Comparison of ENCODE assay signal across 24 cellular contexts in genomic region chr12:82838123-82838522, GRCh38.
DNase-seq lines count a peak whose midpoint lies in the region; ATAC-seq and TF ChIP-seq lines count a peak whose summit lies in the region.
"Had no signal": no experiment of that assay in that cellular context is flagged by ENCODE, and none has a peak within 500 bp of the region (broad histone marks: within the 10 kb centered on the region; RNA-seq: fewer than 3 reads in every experiment).

No MANE protein-coding gene starts in this region.

- H3K9me3 ChIP-seq in neural progenitor cell (ENCODE audit: low read depth) (no peaks in the 10 kb centered on the region), psoas muscle (no peaks in the 10 kb centered on the region), mucosa of descending colon (no peaks in the 10 kb centered on the region)
- H3K9me3 ChIP-seq: BLaER1, SJSA1 had no signal

- no peaks in the 10 kb centered on the region for H4K20me1 ChIP-seq in neural progenitor cell (ENCODE audit: low read depth)
- H4K20me1 ChIP-seq: BLaER1 had no signal

- DNase-seq in COLO829 (ENCODE audit: low spot score) (peak; percentile 62), glutamatergic neuron (no peak), neural progenitor cell (ENCODE audit: low spot score) (no peak), psoas muscle (no peak), mucosa of descending colon (no peak)
- no peak for DNase-seq in activated naive CD8-positive, alpha-beta T cell treated with anti-CD3 and anti-CD28 coated beads for 36 hours
- DNase-seq: ACHN; activated CD4-positive, alpha-beta memory T cell treated with anti-CD3 and anti-CD28 coated beads for 36 hours; activated CD8-positive, alpha-beta memory T cell treated with anti-CD3 and anti-CD28 coated beads, Interleukin-2, amount 50 U/mL, for 4 hours; activated naive CD8-positive, alpha-beta T cell treated with anti-CD3 and anti-CD28 coated beads, Interleukin-2, amount 10 ng/mL, durations not matched to agents 7 days and 5 days; DMS53; NCI-H1105; NCI-H187 treated with DMSO at 0.1 percent for 48 hours; NCI-H2227 treated with DMSO at 0.1 percent for 48 hours; NCI-H526 treated with DMSO at 0.1 percent for 48 hours; T-cell had no signal

- WGBS in psoas muscle, 3 donors = 27 to 56% (median 36%) methylated on average over 1 of the region's 1 CpG

- H3K36me3 Mint-ChIP-seq in activated T-helper 17 cell treated with anti-CD3 and anti-CD28 coated beads, Interleukin-2, amount 50 U/mL, for 72 hours (ENCODE audit: low read depth) = no peaks in the 10 kb centered on the region
- no peaks in the 10 kb centered on the region for H3K36me3 Mint-ChIP-seq in glutamatergic neuron (ENCODE audit: unreplicated experiment)
- H3K36me3 Mint-ChIP-seq in neural progenitor cell = peaks cover 2% of the 10 kb centered on the region
- no peaks in the 10 kb centered on the region for H3K36me3 Mint-ChIP-seq in activated naive CD8-positive, alpha-beta T cell treated with anti-CD3 and anti-CD28 coated beads for 36 hours
- H3K36me3 Mint-ChIP-seq: activated CD4-positive, alpha-beta memory T cell treated with anti-CD3 and anti-CD28 coated beads for 36 hours; activated naive CD8-positive, alpha-beta T cell treated with anti-CD3 and anti-CD28 coated beads, Interleukin-2, amount 10 ng/mL, durations not matched to agents 7 days and 5 days; memory B cell had no signal

- H3K27me3 ChIP-seq in neural progenitor cell (no peaks in the 10 kb centered on the region), psoas muscle (ENCODE audit: insufficient read depth in 3 of 3, low read length in 2 of 3) (no peaks in the 10 kb centered on the region)
- H3K27me3 ChIP-seq: BLaER1, SJSA1 had no signal

- H3K4me1 Mint-ChIP-seq in activated T-helper 17 cell treated with anti-CD3 and anti-CD28 coated beads, Interleukin-2, amount 50 U/mL, for 72 hours = no peaks in the 10 kb centered on the region
- peaks cover 46% of the 10 kb centered on the region for H3K4me1 Mint-ChIP-seq in glutamatergic neuron (ENCODE audit: low read depth, unreplicated experiment)
- H3K4me1 Mint-ChIP-seq in neural progenitor cell = no peaks in the 10 kb centered on the region
- no peaks in the 10 kb centered on the region for H3K4me1 Mint-ChIP-seq in activated naive CD8-positive, alpha-beta T cell treated with anti-CD3 and anti-CD28 coated beads for 36 hours
- H3K4me1 Mint-ChIP-seq: activated naive CD8-positive, alpha-beta T cell treated with anti-CD3 and anti-CD28 coated beads, Interleukin-2, amount 10 ng/mL, durations not matched to agents 7 days and 5 days; memory B cell; T-cell had no signal

- no peak overlapping the region for H3K27ac Mint-ChIP-seq in activated T-helper 17 cell treated with anti-CD3 and anti-CD28 coated beads, Interleukin-2, amount 50 U/mL, for 72 hours
- H3K27ac Mint-ChIP-seq in glutamatergic neuron (ENCODE audit: unreplicated experiment) (peak overlapping the region; percentile 59), neural progenitor cell (peak overlapping the region; percentile 14)
- no peak overlapping the region for H3K27ac Mint-ChIP-seq in activated naive CD8-positive, alpha-beta T cell treated with anti-CD3 and anti-CD28 coated beads for 36 hours
- H3K27ac Mint-ChIP-seq: activated CD4-positive, alpha-beta memory T cell treated with anti-CD3 and anti-CD28 coated beads for 36 hours; activated naive CD8-positive, alpha-beta T cell treated with anti-CD3 and anti-CD28 coated beads, Interleukin-2, amount 10 ng/mL, durations not matched to agents 7 days and 5 days; activated T-helper 2 cell treated with anti-CD3 and anti-CD28 coated beads, Interferon-gamma antibody, Interleukin-2, Interleukin-4, amounts not matched to agents 10 μg/mL and 5 μg/mL and 100 μg/mL, durations not matched to agents 14 hours and 24 hours and 36 hours; memory B cell; T-cell; type B pancreatic cell had no signal

- no peak overlapping the region for H3K4me2 ChIP-seq in neural progenitor cell
- H3K4me2 ChIP-seq: BLaER1 had no signal

- no peak overlapping the region for H3K4me3 Mint-ChIP-seq in activated T-helper 17 cell treated with anti-CD3 and anti-CD28 coated beads, Interleukin-2, amount 50 U/mL, for 72 hours
- H3K4me3 Mint-ChIP-seq in glutamatergic neuron (ENCODE audit: unreplicated experiment) (peak overlapping the region; percentile 64), neural progenitor cell (no peak overlapping the region)
- no peak overlapping the region for H3K4me3 Mint-ChIP-seq in activated naive CD8-positive, alpha-beta T cell treated with anti-CD3 and anti-CD28 coated beads for 36 hours
- H3K4me3 Mint-ChIP-seq: activated CD4-positive, alpha-beta memory T cell treated with anti-CD3 and anti-CD28 coated beads for 36 hours; activated naive CD8-positive, alpha-beta T cell treated with anti-CD3 and anti-CD28 coated beads, Interleukin-2, amount 10 ng/mL, durations not matched to agents 7 days and 5 days; memory B cell; T-cell; type B pancreatic cell had no signal

- H2AFZ ChIP-seq in neural progenitor cell (replicated peaks) = no peak overlapping the region

- H3K27me3 Mint-ChIP-seq in activated T-helper 17 cell treated with anti-CD3 and anti-CD28 coated beads, Interleukin-2, amount 50 U/mL, for 72 hours = no peaks in the 10 kb centered on the region
- H3K27me3 Mint-ChIP-seq in glutamatergic neuron (ENCODE audit: unreplicated experiment) (peaks cover 5% of the 10 kb centered on the region), neural progenitor cell (ENCODE audit: insufficient read depth, low read depth) (no peaks in the 10 kb centered on the region)
- no peaks in the 10 kb centered on the region for H3K27me3 Mint-ChIP-seq in activated naive CD8-positive, alpha-beta T cell treated with anti-CD3 and anti-CD28 coated beads for 36 hours
- H3K27me3 Mint-ChIP-seq: activated CD4-positive, alpha-beta memory T cell treated with anti-CD3 and anti-CD28 coated beads for 36 hours; activated naive CD8-positive, alpha-beta T cell treated with anti-CD3 and anti-CD28 coated beads, Interleukin-2, amount 10 ng/mL, durations not matched to agents 7 days and 5 days; memory B cell; T-cell; type B pancreatic cell had no signal

- peaks cover 4% of the 10 kb centered on the region for H3K4me1 ChIP-seq in neural progenitor cell
- no peaks in the 10 kb centered on the region for H3K4me1 ChIP-seq in psoas muscle
- no peaks in the 10 kb centered on the region for H3K4me1 ChIP-seq in mucosa of descending colon (ENCODE audit: low read depth)
- H3K4me1 ChIP-seq: BLaER1, SJSA1 had no signal

- no peaks in the 10 kb centered on the region for H3K9me3 Mint-ChIP-seq in activated T-helper 17 cell treated with anti-CD3 and anti-CD28 coated beads, Interleukin-2, amount 50 U/mL, for 72 hours
- peaks cover 7% of the 10 kb centered on the region for H3K9me3 Mint-ChIP-seq in glutamatergic neuron (ENCODE audit: unreplicated experiment)
- no peaks in the 10 kb centered on the region for H3K9me3 Mint-ChIP-seq in neural progenitor cell
- H3K9me3 Mint-ChIP-seq in activated naive CD8-positive, alpha-beta T cell treated with anti-CD3 and anti-CD28 coated beads for 36 hours = no peaks in the 10 kb centered on the region
- H3K9me3 Mint-ChIP-seq: activated CD4-positive, alpha-beta memory T cell treated with anti-CD3 and anti-CD28 coated beads for 36 hours; activated naive CD8-positive, alpha-beta T cell treated with anti-CD3 and anti-CD28 coated beads, Interleukin-2, amount 10 ng/mL, durations not matched to agents 7 days and 5 days; activated T-helper 2 cell treated with anti-CD3 and anti-CD28 coated beads, Interferon-gamma antibody, Interleukin-2, Interleukin-4, amounts not matched to agents 10 μg/mL and 5 μg/mL and 100 μg/mL, durations not matched to agents 14 hours and 24 hours and 36 hours; memory B cell; T-cell; type B pancreatic cell had no signal

- no peaks in the 10 kb centered on the region for H3F3A ChIP-seq in neural progenitor cell (ENCODE audit: low read depth)

- H3K79me2 ChIP-seq in neural progenitor cell (ENCODE audit: low read depth) = no peaks in the 10 kb centered on the region

- no peak overlapping the region for H3K9ac ChIP-seq in neural progenitor cell
- H3K9ac ChIP-seq: BLaER1 had no signal

- peak; percentile 58 for ATAC-seq in activated T-helper 17 cell treated with anti-CD3 and anti-CD28 coated beads, Interleukin-2, amount 50 U/mL, for 72 hours (replicated peaks)
- no peak for ATAC-seq in psoas muscle
- no peak for ATAC-seq in HG02840 (IDR thresholded peaks at IDR 0.05; ENCODE audit: low FRiP score, unreplicated experiment)
- no peak for ATAC-seq in mucosa of descending colon
- ATAC-seq: Panc1, T-cell had no signal

- no peaks in the 10 kb centered on the region for H3K36me3 ChIP-seq in neural progenitor cell
- H3K36me3 ChIP-seq in psoas muscle (ENCODE audit: insufficient read depth in 1 of 2, low read depth in 1 of 2) = no peaks in the 10 kb centered on the region
- no peaks in the 10 kb centered on the region for H3K36me3 ChIP-seq in mucosa of descending colon (ENCODE audit: low read depth)
- H3K36me3 ChIP-seq: BLaER1, SJSA1 had no signal

- H3K27ac ChIP-seq in neural progenitor cell (no peak overlapping the region), psoas muscle (no peak overlapping the region)
- H3K27ac ChIP-seq: BLaER1, SJSA1 had no signal

- no peak for TF ChIP-seq CTCF in glutamatergic neuron (IDR thresholded peaks at IDR 0.05; ENCODE audit: partially characterized antibody, unreplicated experiment)
- TF ChIP-seq CTCF in neural progenitor cell (IDR thresholded peaks at IDR 0.05) = no peak
- no peak for TF ChIP-seq CTCF in psoas muscle (IDR thresholded peaks at IDR 0.05)
- TF ChIP-seq CTCF in mucosa of descending colon (IDR thresholded peaks at IDR 0.05) = no peak

- intact Hi-C loops in psoas muscle (cut with DNase I) = no loop called here
- intact Hi-C loops in mucosa of descending colon (cut with DNase I, micrococcal nuclease) = no loop called here

- H3K4me3 ChIP-seq in neural progenitor cell = no peak overlapping the region
- H3K4me3 ChIP-seq in psoas muscle = no peak overlapping the region
- no peak overlapping the region for H3K4me3 ChIP-seq in mucosa of descending colon
- H3K4me3 ChIP-seq: BLaER1, SJSA1 had no signal

Comparison
In these comparisons a context has a peak if more than half of its experiments do, and no peak if none do; other contexts are left out.
1. H3K27ac Mint-ChIP-seq: peak in glutamatergic neuron (single experiment) and neural progenitor cell (single experiment); none in activated T-helper 17 cell treated with anti-CD3 and anti-CD28 coated beads, Interleukin-2, amount 50 U/mL, for 72 hours (single experiment) and activated naive CD8-positive, alpha-beta T cell treated with anti-CD3 and anti-CD28 coated beads for 36 hours (single experiment).